8 cellular contexts compared by ENCODE assay signal in genomic region chr9:77648458-77649108, GRCh38. TPM values are rescaled to one million over a fixed set of nuclear protein-coding genes. Genes with fewer than 3 reads are reported as not detected.
DNase-seq lines count a peak whose midpoint lies in the region; ATAC-seq and TF ChIP-seq lines count a peak whose summit lies in the region.

No MANE protein-coding gene starts in this region.

- H3K9me3 ChIP-seq in naive thymus-derived CD4-positive, alpha-beta T cell (ENCODE audit: control insufficient read depth in 2 of 3, low read length in 3 of 3): no peaks in the 10 kb centered on the region

- H3K4me3 ChIP-seq in fibroblast of the aortic adventitia (ENCODE audit: low read depth, low read length): peak overlapping the region; percentile 61
- H3K4me3 ChIP-seq in naive thymus-derived CD4-positive, alpha-beta T cell (ENCODE audit: low read length): peak overlapping the region; percentile 20

- H3K4me1 ChIP-seq in naive thymus-derived CD4-positive, alpha-beta T cell (ENCODE audit: control insufficient read depth in 2 of 2, insufficient read depth in 2 of 2, low read length in 2 of 2): no peaks in the 10 kb centered on the region

- POLR2A ChIA-PET in naive thymus-derived CD4-positive, alpha-beta T cell (lab: Charles Lee): no interaction called here

- CTCF ChIA-PET in naive thymus-derived CD4-positive, alpha-beta T cell (lab: Charles Lee): interaction anchor here (0.5 kb wide), 1 partner anchor 194 kb away, joined by 3 read pairs; no protein-coding TSS in a partner anchor

- intact Hi-C loops in naive thymus-derived CD4-positive, alpha-beta T cell (cut with micrococcal nuclease): no loop called here

- H3K27me3 Mint-ChIP-seq in naive thymus-derived CD4-positive, alpha-beta T cell: peaks cover 36 to 59% (median 47%) of the 10 kb centered on the region in 5 donors

- H3K4me1 Mint-ChIP-seq in naive thymus-derived CD4-positive, alpha-beta T cell: peaks cover 0 to 22% (median 14%) of the 10 kb centered on the region in 7 donors

- H3K4me3 Mint-ChIP-seq in naive thymus-derived CD4-positive, alpha-beta T cell: peak overlapping the region in 9 of 10 donors; percentile 44 to 81 (median 66)

- H3K36me3 ChIP-seq in naive thymus-derived CD4-positive, alpha-beta T cell (ENCODE audit: control insufficient read depth in 2 of 3, insufficient read depth in 3 of 3, low read length in 3 of 3): no peaks in the 10 kb centered on the region

- peak; percentile 8 for TF ChIP-seq CTCF in fibroblast of the aortic adventitia (IDR thresholded peaks at IDR 0.05; ENCODE audit: insufficient read depth, low read length)

- ATAC-seq in naive thymus-derived CD4-positive, alpha-beta T cell: peak; percentile 33

- H3K36me3 Mint-ChIP-seq in naive thymus-derived CD4-positive, alpha-beta T cell: peaks cover 0 to 2% (median 0%) of the 10 kb centered on the region in 5 donors

- peaks cover 0 to 2% (median 0%) of the 10 kb centered on the region in 11 donors for H3K9me3 Mint-ChIP-seq in naive thymus-derived CD4-positive, alpha-beta T cell

- no peak overlapping the region for H3K27ac Mint-ChIP-seq in naive thymus-derived CD4-positive, alpha-beta T cell

- H3K27ac ChIP-seq in naive thymus-derived CD4-positive, alpha-beta T cell (ENCODE audit: low read depth, low read length): no peak overlapping the region

- peak; percentile 57 for DNase-seq in DMS 273 (lab: John Stamatoyannopoulos, UW; ENCODE audit: unreplicated experiment)
- DNase-seq in DMS 273 treated with DMSO at 0.1 percent for 48 hours (lab: John Stamatoyannopoulos, UW): no peak
- peak; percentile 39 for DNase-seq in SW480 (ENCODE audit: low spot score)
- DNase-seq in fibroblast of the aortic adventitia (ENCODE audit: low read depth): peak; percentile 36
- DNase-seq in naive thymus-derived CD4-positive, alpha-beta T cell: peak in 1 of 9 donors; percentile 26
- DNase-seq in COLO829 (ENCODE audit: low spot score): no peak
- no peak for DNase-seq in SKM-1 (lab: John Stamatoyannopoulos, UW; ENCODE audit: unreplicated experiment)
- DNase-seq in SIG-M5 treated with dmso at 0.1 percent for 504 hours (lab: John Stamatoyannopoulos, UW; ENCODE audit: unreplicated experiment): no peak

- no peaks in the 10 kb centered on the region for H3K27me3 ChIP-seq in naive thymus-derived CD4-positive, alpha-beta T cell (ENCODE audit: control insufficient read depth in 2 of 2, insufficient read depth in 2 of 2, low read length in 2 of 2)

RNA-seq across cellular contexts. Expression of gene GNA14, which starts 0.5 kb away (rescaled TPM):
- total RNA-seq in fibroblast of the aortic adventitia (ENCODE audit: low replicate concordance): 1.5 and 6.1 TPM in 2 replicates
- under 1 TPM in 1 of 5 experiments, not detected in 4; 0.34 TPM for total RNA-seq in naive thymus-derived CD4-positive, alpha-beta T cell
- not detected for polyA plus RNA-seq in naive thymus-derived CD4-positive, alpha-beta T cell

Comparison
In these comparisons a context has a peak if more than half of its experiments do, and no peak if none do; other contexts are left out.
1. DNase-seq: peak in DMS 273 (single experiment), SW480 (single experiment) and fibroblast of the aortic adventitia (single experiment); none in DMS 273 treated with DMSO at 0.1 percent for 48 hours (single experiment), COLO829 (single experiment), SKM-1 (single experiment) and SIG-M5 treated with dmso at 0.1 percent for 504 hours (single experiment).